In genomic region chr3:125697979-125698640, GRCh38 we compare ENCODE assay signal across 8 cellular contexts.
DNase-seq lines count a peak whose midpoint lies in the region; ATAC-seq and TF ChIP-seq lines count a peak whose summit lies in the region.
"Not testable (repeated sequence)": the region's sequence is repeated elsewhere in the genome, so short reads cannot be mapped to it uniquely, and the experiment has no call there.

No MANE protein-coding gene starts in this region.

- not testable (repeated sequence) for H3K4me2 ChIP-seq in HCT116 (ENCODE audit: low read length); OCI-LY7 (ENCODE audit: low read length)

- not testable (repeated sequence) for H3K4me3 Mint-ChIP-seq in stimulated activated naive B cell treated with anti-CD40 and anti-IgM and Interleukin-4, amounts not matched to agents 10 μg/mL and 1 μg/mL and 100 μg/mL, for 72 hours

- H3K27ac Mint-ChIP-seq in stimulated activated naive B cell treated with anti-CD40 and anti-IgM and Interleukin-4, amounts not matched to agents 10 μg/mL and 1 μg/mL and 100 μg/mL, for 72 hours: not testable (repeated sequence)

- H3K27me3 Mint-ChIP-seq in stimulated activated naive B cell treated with anti-CD40 and anti-IgM and Interleukin-4, amounts not matched to agents 10 μg/mL and 1 μg/mL and 100 μg/mL, for 72 hours: not testable (repeated sequence)

- POLR2A ChIA-PET in HCT116 (lab: Charles Lee); OCI-LY7 (lab: Charles Lee): not testable (repeated sequence)

- ATAC-seq in HCT116; stimulated activated naive B cell treated with anti-CD40 and anti-IgM and Interleukin-4, amounts not matched to agents 10 μg/mL and 1 μg/mL and 100 μg/mL, for 72 hours (replicated peaks): not testable (repeated sequence)

- not testable (repeated sequence) for H3K27ac ChIP-seq in HCT116 (ENCODE audit: low read depth, low read length); OCI-LY7 (ENCODE audit: low read depth, low read length, poor library complexity, severe bottlenecking)

- H4K20me1 ChIP-seq in HCT116 (ENCODE audit: insufficient read depth); OCI-LY7 (ENCODE audit: insufficient read depth, low read length): not testable (repeated sequence)

- not testable (repeated sequence) for TF ChIP-seq POLR2A in HCT116 (IDR thresholded peaks at IDR 0.05; ENCODE audit: borderline replicate concordance, extremely low read depth, insufficient read depth, insufficient read length)

- H3K27me3 ChIP-seq in HCT116 (ENCODE audit: insufficient read depth, low read length): not testable (repeated sequence)

- H3K4me3 ChIP-seq in HCT116 (replicated peaks in 1 of 2; ENCODE audit: low read depth in 1 of 2, low read length in 2 of 2); OCI-LY7 (ENCODE audit: low read depth, low read length, poor library complexity, severe bottlenecking); epithelial cell of esophagus (ENCODE audit: low read length): not testable (repeated sequence)

- intact Hi-C loops in HCT116 (cut with micrococcal nuclease); OCI-LY7 (cut with micrococcal nuclease; ENCODE audit: unreplicated experiment): not testable (repeated sequence)

- CTCF ChIA-PET in HCT116 (lab: Charles Lee); OCI-LY7 (lab: Charles Lee; ENCODE audit: unreplicated experiment): not testable (repeated sequence)

- RAD21 ChIA-PET in HCT116 (lab: Charles Lee; ENCODE audit: low non-redundant PET in 1 of 2, low total read pairs in 2 of 2, uncharacterized antibody in 2 of 2, unreplicated experiment in 2 of 2): not testable (repeated sequence)

- H3K9me2 ChIP-seq in HCT116 (ENCODE audit: insufficient read depth); OCI-LY7 (ENCODE audit: insufficient read depth, low read length): not testable (repeated sequence)

- DNase-seq in DMS53 (lab: John Stamatoyannopoulos, UW): peak; percentile 66
- not testable (repeated sequence) for DNase-seq in HCT116 (ENCODE audit: low read depth, low spot score)
- DNase-seq in OCI-LY7 (ENCODE audit: low spot score): peak; percentile 40
- peak; percentile 65 for DNase-seq in activated CD4-positive, alpha-beta T cell treated with anti-CD3 and anti-CD28 coated beads for 48 hours
- peak; percentile 15 for DNase-seq in activated effector memory CD4-positive, alpha-beta T cell treated with Interleukin-2 at 50 U/mL for 16 hours
- peak; percentile 58 for DNase-seq in epithelial cell of esophagus (ENCODE audit: low read depth)
- DNase-seq in stimulated activated CD4-positive, alpha-beta T cell treated with anti-CD3 and anti-CD28 coated beads, Interleukin-1b, Interleukin-23, amount 100 ng/mL, for 24 hours (ENCODE audit: low read depth in 4 of 4, low spot score in 1 of 4): peak; percentile 4 to 40 (median 14)
- peak; percentile 56 for DNase-seq in stimulated activated naive B cell treated with anti-CD40 and anti-IgM and Interleukin-4, amounts not matched to agents 10 μg/mL and 1 μg/mL and 100 μg/mL, for 72 hours

- not testable (repeated sequence) for H3K36me3 Mint-ChIP-seq in stimulated activated naive B cell treated with anti-CD40 and anti-IgM and Interleukin-4, amounts not matched to agents 10 μg/mL and 1 μg/mL and 100 μg/mL, for 72 hours

- not testable (repeated sequence) for H3K4me1 Mint-ChIP-seq in stimulated activated naive B cell treated with anti-CD40 and anti-IgM and Interleukin-4, amounts not matched to agents 10 μg/mL and 1 μg/mL and 100 μg/mL, for 72 hours

- not testable (repeated sequence) for H3K36me3 ChIP-seq in HCT116 (ENCODE audit: control insufficient read depth in 1 of 2, insufficient read depth in 2 of 2, low read length in 2 of 2); OCI-LY7 (ENCODE audit: insufficient read depth, low read length)

- not testable (repeated sequence) for H3K9me3 ChIP-seq in HCT116 (ENCODE audit: control insufficient read depth in 1 of 2, insufficient read depth in 1 of 2, low read depth in 1 of 2, low read length in 2 of 2); OCI-LY7 (ENCODE audit: low read length)

- TF ChIP-seq RAD21 in HCT116 (IDR thresholded peaks at IDR 0.05; ENCODE audit: low read depth): 0 out of 2 replicates have a peak, but pooled peaks have one; percentile 7

- H2AFZ ChIP-seq in HCT116 (ENCODE audit: low read depth, low read length, poor library complexity, severe bottlenecking); OCI-LY7 (ENCODE audit: low read length): not testable (repeated sequence)

- not testable (repeated sequence) for H3K9me3 Mint-ChIP-seq in stimulated activated naive B cell treated with anti-CD40 and anti-IgM and Interleukin-4, amounts not matched to agents 10 μg/mL and 1 μg/mL and 100 μg/mL, for 72 hours

- not testable (repeated sequence) for BruUV-seq in HCT116 (replicated peaks; lab: Mats Ljungman, UMichigan); OCI-LY7 (replicated peaks; lab: Mats Ljungman, UMichigan)

- H3K4me1 ChIP-seq in HCT116 (ENCODE audit: control insufficient read depth in 1 of 2, insufficient read depth in 2 of 2, low read length in 2 of 2); OCI-LY7 (ENCODE audit: insufficient read depth, low read length, poor library complexity, severe bottlenecking): not testable (repeated sequence)

- not testable (repeated sequence) for H3K9ac ChIP-seq in HCT116 (ENCODE audit: low read length)

- not testable (repeated sequence) for TF ChIP-seq CTCF in HCT116 (IDR thresholded peaks at IDR 0.05 in 2 of 3, conservative IDR thresholded peaks at IDR 0.05 in 1 of 3; ENCODE audit: borderline replicate concordance in 1 of 3, insufficient read depth in 1 of 3, low read depth in 2 of 3, low read length in 2 of 3); epithelial cell of esophagus (IDR thresholded peaks at IDR 0.05; ENCODE audit: insufficient read depth, low read depth, low read length, missing control alignments)
- 0 out of 2 replicates have a peak, but pooled peaks have one; percentile 34 for TF ChIP-seq CTCF in OCI-LY7 (conservative IDR thresholded peaks at IDR 0.05; ENCODE audit: low read length)

- not testable (repeated sequence) for H3K79me2 ChIP-seq in HCT116 (ENCODE audit: insufficient read depth, low read length); OCI-LY7 (ENCODE audit: insufficient read depth, low read depth, low read length)
